14 cellular contexts compared by ENCODE assay signal in the genomic region with DNA sequence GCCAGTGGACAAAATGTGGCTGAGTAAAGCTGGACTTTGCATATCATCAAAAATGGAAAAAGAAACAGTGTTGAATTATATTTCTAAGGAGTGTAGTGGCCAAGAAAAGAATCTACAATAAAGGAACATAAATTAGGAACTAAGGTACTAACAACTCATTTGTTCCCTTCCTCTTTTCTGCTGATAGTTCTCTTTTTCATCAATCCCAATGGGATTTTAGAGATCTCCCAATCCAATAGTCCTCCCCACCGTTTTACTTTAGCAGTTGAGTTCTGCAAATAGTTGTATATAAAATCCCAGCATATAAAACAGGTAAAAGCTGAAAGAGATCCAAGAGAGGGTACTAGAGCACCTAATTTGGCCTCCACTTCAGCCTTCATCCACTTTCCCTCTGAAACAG. TPM values are rescaled to one million over a fixed set of nuclear protein-coding genes. Genes with fewer than 3 reads are reported as not detected.
DNase-seq lines count a peak whose midpoint lies in the region; ATAC-seq lines count a peak whose summit lies in the region.
"Had no signal": no experiment of that assay in that cellular context is flagged by ENCODE, and none has a peak within 500 bp of the region (broad histone marks: within the 10 kb centered on the region; RNA-seq: fewer than 3 reads in every experiment).

No MANE protein-coding gene starts in this region.

- DNase-seq in CD1c-positive myeloid dendritic cell (ENCODE audit: extremely low spot score) (peak; percentile 70), Kasumi-1 (lab: John Stamatoyannopoulos, UW) (peak; percentile 36 to 47), naive B cell (no peak), aorta (no peak), NCI-H2171 (lab: John Stamatoyannopoulos, UW) (no peak)
- DNase-seq in activated effector memory CD4-positive, alpha-beta T cell treated with anti-CD3 and anti-CD28 coated beads, Interleukin-2, amount 50 U/mL, for 16 hours: no peak
- DNase-seq: activated CD8-positive, alpha-beta memory T cell treated with anti-CD3 and anti-CD28 coated beads for 24 hours; activated naive CD4-positive, alpha-beta T cell treated with anti-CD3 and anti-CD28 coated beads, Interleukin-2, amount 10 ng/mL, durations not matched to agents 7 days and 5 days; glutamatergic neuron; MG63; RPMI8226; T-helper 9 cell had no signal

- H3K4me1 ChIP-seq in aorta (ENCODE audit: control insufficient read depth in 1 of 2, insufficient read depth in 2 of 2, low read length in 2 of 2): peaks cover 0 to 2% of the 10 kb centered on the region in 2 donors

- no peak for ATAC-seq in activated T-helper 17 cell treated with anti-CD3 and anti-CD28 coated beads, Interleukin-2, amount 50 U/mL, for 72 hours (replicated peaks)
- ATAC-seq in naive B cell (ENCODE audit: low read depth in 2 of 2) (no peak), aorta (ENCODE audit: low FRiP score) (no peak), esophagus mucosa (no peak)

- no peak overlapping the region for H3K4me3 ChIP-seq in aorta (ENCODE audit: low read length in 2 of 2)
- H3K4me3 ChIP-seq: MG63 had no signal

- peak overlapping the region; percentile 92 for H3K4me3 Mint-ChIP-seq in activated T-helper 17 cell treated with anti-CD3 and anti-CD28 coated beads, Interleukin-2, amount 50 U/mL, for 72 hours
- H3K4me3 Mint-ChIP-seq in naive B cell: peak overlapping the region in 7 of 8 donors; percentile 31 to 99 (median 69)

- no peaks in the 10 kb centered on the region for H3K27me3 Mint-ChIP-seq in activated T-helper 17 cell treated with anti-CD3 and anti-CD28 coated beads, Interleukin-2, amount 50 U/mL, for 72 hours
- H3K27me3 Mint-ChIP-seq in naive B cell: no peaks in the 10 kb centered on the region
- H3K27me3 Mint-ChIP-seq: activated naive CD4-positive, alpha-beta T cell treated with anti-CD3 and anti-CD28 coated beads, Interleukin-2, amount 10 ng/mL, durations not matched to agents 7 days and 5 days had no signal

- H3K4me1 Mint-ChIP-seq in activated T-helper 17 cell treated with anti-CD3 and anti-CD28 coated beads, Interleukin-2, amount 50 U/mL, for 72 hours: peaks cover 27% of the 10 kb centered on the region
- H3K4me1 Mint-ChIP-seq in naive B cell: peaks cover 57 to 72% (median 61%) of the 10 kb centered on the region in 3 donors

- WGBS in aorta, 2 donors: 42 to 49% methylated on average over 1 of the region's 1 CpG

- no peak overlapping the region for H3K27ac Mint-ChIP-seq in activated T-helper 17 cell treated with anti-CD3 and anti-CD28 coated beads, Interleukin-2, amount 50 U/mL, for 72 hours
- peak overlapping the region in 4 of 6 donors; percentile 39 to 99 (median 54) for H3K27ac Mint-ChIP-seq in naive B cell
- H3K27ac Mint-ChIP-seq: activated naive CD4-positive, alpha-beta T cell treated with anti-CD3 and anti-CD28 coated beads, Interleukin-2, amount 10 ng/mL, durations not matched to agents 7 days and 5 days had no signal

- H3K9me3 ChIP-seq in aorta (ENCODE audit: control insufficient read depth, low read length): no peaks in the 10 kb centered on the region
- H3K9me3 ChIP-seq: MG63 had no signal

- H3K36me3 Mint-ChIP-seq in activated T-helper 17 cell treated with anti-CD3 and anti-CD28 coated beads, Interleukin-2, amount 50 U/mL, for 72 hours (ENCODE audit: low read depth): peaks cover 11% of the 10 kb centered on the region
- H3K36me3 Mint-ChIP-seq in naive B cell: peaks cover 4 to 6% of the 10 kb centered on the region in 2 donors
- H3K36me3 Mint-ChIP-seq: activated naive CD4-positive, alpha-beta T cell treated with anti-CD3 and anti-CD28 coated beads, Interleukin-2, amount 10 ng/mL, durations not matched to agents 7 days and 5 days had no signal

- no peaks in the 10 kb centered on the region for H3K9me3 Mint-ChIP-seq in activated T-helper 17 cell treated with anti-CD3 and anti-CD28 coated beads, Interleukin-2, amount 50 U/mL, for 72 hours
- peaks cover 0 to 10% (median 5%) of the 10 kb centered on the region in 7 donors for H3K9me3 Mint-ChIP-seq in naive B cell
- H3K9me3 Mint-ChIP-seq: activated naive CD4-positive, alpha-beta T cell treated with anti-CD3 and anti-CD28 coated beads, Interleukin-2, amount 10 ng/mL, durations not matched to agents 7 days and 5 days had no signal

- H3K27me3 ChIP-seq in aorta (ENCODE audit: control insufficient read depth in 1 of 2, insufficient read depth in 2 of 2, low read length in 1 of 2): no peaks in the 10 kb centered on the region
- H3K27me3 ChIP-seq: MG63 had no signal

- H3K36me3 ChIP-seq in aorta (ENCODE audit: control insufficient read depth in 1 of 2, insufficient read depth in 2 of 2, low read length in 1 of 2): no peaks in the 10 kb centered on the region
- H3K36me3 ChIP-seq: MG63 had no signal

- intact Hi-C loops in aorta (cut with DNase I): loop anchor here in 1 of 2 donors (5.0 kb wide), 1 partner anchor 354 kb away; no protein-coding TSS in a partner anchor

- H3K27ac ChIP-seq in aorta (ENCODE audit: low read depth in 1 of 2, low read length in 2 of 2): no peak overlapping the region

RNA-seq across cellular contexts. Expression of a gene that starts 2.0 kb away (rescaled TPM):
- 10 to 100 TPM; 20.9 to 26.9 TPM for total RNA-seq in activated T-helper 17 cell treated with anti-CD3 and anti-CD28 coated beads, Interleukin-2, amount 50 U/mL, for 72 hours
- polyA plus RNA-seq in naive B cell (ENCODE audit: low read depth in 6 of 6) (100 to 1,000 TPM; 133 to 176 (median 152) TPM), aorta (10 to 100 TPM; 26.2 to 38.9 TPM)
- total RNA-seq in aorta (100 to 1,000 TPM in 1 of 2 donors, 10 to 100 TPM in 1; 93.7 to 183 TPM), esophagus mucosa (48.5 TPM)

RNA-seq across cellular contexts. Expression of a gene that starts 3.3 kb away (rescaled TPM):
- 10 to 100 TPM in 1 of 2 donors, 1 to 10 TPM in 1; 6.1 to 17.3 TPM for total RNA-seq in activated T-helper 17 cell treated with anti-CD3 and anti-CD28 coated beads, Interleukin-2, amount 50 U/mL, for 72 hours
- polyA plus RNA-seq in naive B cell (ENCODE audit: low read depth in 6 of 6) (1 to 10 TPM; 3.9 to 9.9 (median 7.8) TPM), aorta (1 to 10 TPM in 1 of 2 donors, under 1 TPM in 1; 0.18 to 4.1 TPM)
- total RNA-seq in aorta (1 to 10 TPM in 1 of 2 donors, under 1 TPM in 1; 0.49 to 3.1 TPM), esophagus mucosa (8.9 TPM)

Comparison
In these comparisons a context has a peak if more than half of its experiments do, and no peak if none do; other contexts are left out.
1. DNase-seq: peak in CD1c-positive myeloid dendritic cell (single experiment) and Kasumi-1 (2 of 2); none in naive B cell (single experiment), aorta (0 of 2), activated effector memory CD4-positive, alpha-beta T cell treated with anti-CD3 and anti-CD28 coated beads, Interleukin-2, amount 50 U/mL, for 16 hours (single experiment) and NCI-H2171 (single experiment).